ENCODE assay signal across 18 cellular contexts in the genomic region with DNA sequence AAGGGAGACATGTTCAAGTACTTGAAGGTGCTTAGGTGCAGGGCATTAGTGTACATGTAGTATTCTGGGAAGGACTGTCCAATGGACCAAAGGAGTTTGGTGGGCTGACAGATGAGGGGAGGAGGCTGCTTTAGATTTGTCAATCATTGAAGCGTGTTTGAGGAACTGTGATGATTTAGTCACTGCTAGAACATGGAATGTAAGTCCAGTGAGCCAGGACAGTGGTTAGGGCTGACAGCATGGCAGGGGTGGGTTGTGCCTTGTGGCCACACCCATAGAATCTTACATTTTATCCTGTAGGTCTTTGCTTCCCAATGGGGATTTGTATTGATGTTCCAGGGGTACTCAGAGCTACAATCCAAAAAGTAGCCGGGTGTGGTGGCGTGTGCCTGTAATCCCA. TPM values are rescaled to one million over a fixed set of nuclear protein-coding genes. Genes with fewer than 3 reads are reported as not detected.
A peak's percentile ranks its signal among the peaks of the same experiment; 100 is the strongest.
DNase-seq lines count a peak whose midpoint lies in the region; ATAC-seq, FAIRE-seq and TF ChIP-seq lines count a peak whose summit lies in the region.
"Had no signal": no experiment of that assay in that cellular context is flagged by ENCODE, and none has a peak within 500 bp of the region (broad histone marks: within the 10 kb centered on the region; RNA-seq: fewer than 3 reads in every experiment).

No MANE protein-coding gene starts in this region.

- peak overlapping the region; percentile 50 for H3K27ac Mint-ChIP-seq in activated naive CD8-positive, alpha-beta T cell
- no peak overlapping the region for H3K27ac Mint-ChIP-seq in activated naive CD8-positive, alpha-beta T cell treated with anti-CD3 and anti-CD28 coated beads for 36 hours

- dilution Hi-C loops in keratinocyte (cut with MboI; ENCODE audit: extremely low pct_ligation_motif_present, low sequenced_read_pairs): no loop called here

- H2AFZ ChIP-seq in keratinocyte (ENCODE audit: control insufficient read depth, low read length): no peak overlapping the region

- no peak overlapping the region for H3K9ac ChIP-seq in keratinocyte (ENCODE audit: control insufficient read depth, extremely low read depth, insufficient read depth, low read length)

- no peaks in the 10 kb centered on the region for H4K20me1 ChIP-seq in keratinocyte (ENCODE audit: control insufficient read depth, extremely low read depth, insufficient read depth, low read length)

- no peak for FAIRE-seq in keratinocyte (lab: Jason Lieb, UNC)
- FAIRE-seq: K562 had no signal

- DNase-seq in activated naive CD8-positive, alpha-beta T cell treated with anti-CD3 and anti-CD28 coated beads for 36 hours: no peak
- DNase-seq in RWPE2 (ENCODE audit: low spot score) (no peak), keratinocyte (ENCODE audit: low read depth, low spot score) (no peak), substantia nigra (lab: John Stamatoyannopoulos, UW) (no peak), NCI-H2107 treated with DMSO at 0.1 percent for 48 hours (lab: John Stamatoyannopoulos, UW; ENCODE audit: unreplicated experiment) (no peak), NCI-H2196 treated with DMSO at 0.1 percent for 48 hours (lab: John Stamatoyannopoulos, UW; ENCODE audit: unreplicated experiment) (no peak)
- no peak for DNase-seq in stimulated activated CD4-positive, alpha-beta T cell treated with anti-CD3 and anti-CD28 coated beads, Interleukin-2, amount 100 ng/mL, for 24 hours
- DNase-seq: activated CD4-positive, alpha-beta T cell treated with anti-CD3 and anti-CD28 coated beads for 48 hours; activated gamma-delta T cell treated with Interleukin-2 at 50 U/mL for 16 hours; DMS79; gastrocnemius medialis; H7; NCI-H1436; NCI-H510A; Peyer's patch had no signal

- H3K9me1 ChIP-seq in keratinocyte (ENCODE audit: control insufficient read depth, extremely low read depth, insufficient read depth, low read length): no peaks in the 10 kb centered on the region

- H3K27me3 ChIP-seq in RWPE2 (ENCODE audit: insufficient read depth, poor library complexity, severe bottlenecking): no peaks in the 10 kb centered on the region
- no peaks in the 10 kb centered on the region for H3K27me3 ChIP-seq in keratinocyte (ENCODE audit: control insufficient read depth, extremely low read depth, insufficient read depth, low read length)
- H3K27me3 ChIP-seq: cardiac muscle cell, gastrocnemius medialis, Peyer's patch had no signal

- ATAC-seq in RWPE2 (ENCODE audit: low read depth): no peak
- ATAC-seq: K562 had no signal

- H3K4me2 ChIP-seq in keratinocyte (ENCODE audit: control insufficient read depth, extremely low read depth, insufficient read depth, low read depth, low read length): no peak overlapping the region

- TF ChIP-seq CTCF in RWPE2 (IDR thresholded peaks at IDR 0.05; ENCODE audit: poor library complexity, severe bottlenecking) (no peak), keratinocyte (optimal IDR thresholded peaks at IDR 0.05 in 1 of 3, IDR thresholded peaks at IDR 0.05 in 1 of 3, conservative IDR thresholded peaks at IDR 0.05 in 1 of 3; ENCODE audit: extremely low read depth in 1 of 3, insufficient read depth in 2 of 3, low read length in 3 of 3) (no peak)

- H3K9me3 ChIP-seq in RWPE2 (ENCODE audit: severe bottlenecking) (no peaks in the 10 kb centered on the region), keratinocyte (ENCODE audit: control insufficient read depth, low read depth, low read length) (peaks cover 2% of the 10 kb centered on the region)
- H3K9me3 ChIP-seq: gastrocnemius medialis, Peyer's patch had no signal

- H3K4me1 Mint-ChIP-seq in activated naive CD8-positive, alpha-beta T cell (ENCODE audit: low read depth): peaks cover 33% of the 10 kb centered on the region
- H3K4me1 Mint-ChIP-seq in activated naive CD8-positive, alpha-beta T cell treated with anti-CD3 and anti-CD28 coated beads for 36 hours: peaks cover 27% of the 10 kb centered on the region

- H3K4me3 ChIP-seq in RWPE2 (ENCODE audit: severe bottlenecking): no peak overlapping the region
- no peak overlapping the region for H3K4me3 ChIP-seq in keratinocyte (ENCODE audit: control insufficient read depth in 2 of 3, extremely low read depth in 1 of 3, insufficient read depth in 2 of 3, low read depth in 1 of 3, low read length in 3 of 3)
- H3K4me3 ChIP-seq: cardiac muscle cell, gastrocnemius medialis, K562, Peyer's patch had no signal

- H3K4me1 ChIP-seq in RWPE2 (ENCODE audit: insufficient read depth, poor library complexity, severe bottlenecking) (peaks cover 37% of the 10 kb centered on the region), keratinocyte (ENCODE audit: control insufficient read depth, extremely low read depth, insufficient read depth, low read length) (peaks cover 31% of the 10 kb centered on the region)

- H3K36me3 ChIP-seq in RWPE2 (ENCODE audit: low read depth): 0 out of 2 replicates have a peak, but pooled peaks cover 5% of the 10 kb centered on the region
- peaks cover 10 to 18% of the 10 kb centered on the region in 2 experiments for H3K36me3 ChIP-seq in keratinocyte (ENCODE audit: control insufficient read depth in 2 of 2, extremely low read depth in 1 of 2, insufficient read depth in 2 of 2, low read length in 2 of 2)
- H3K36me3 ChIP-seq: cardiac muscle cell, gastrocnemius medialis, Peyer's patch had no signal

- H3K27me3 Mint-ChIP-seq in activated naive CD8-positive, alpha-beta T cell: no peaks in the 10 kb centered on the region
- no peaks in the 10 kb centered on the region for H3K27me3 Mint-ChIP-seq in activated naive CD8-positive, alpha-beta T cell treated with anti-CD3 and anti-CD28 coated beads for 36 hours

- peaks cover 62% of the 10 kb centered on the region for H3K79me2 ChIP-seq in keratinocyte (ENCODE audit: control insufficient read depth, insufficient read depth, low read length)

- no peaks in the 10 kb centered on the region for H3K9me3 Mint-ChIP-seq in activated naive CD8-positive, alpha-beta T cell (ENCODE audit: low read depth)
- no peaks in the 10 kb centered on the region for H3K9me3 Mint-ChIP-seq in activated naive CD8-positive, alpha-beta T cell treated with anti-CD3 and anti-CD28 coated beads for 36 hours

- H3K27ac ChIP-seq in RWPE2 (ENCODE audit: poor library complexity, severe bottlenecking) (peak overlapping the region; percentile 99), keratinocyte (ENCODE audit: control insufficient read depth, insufficient read depth, low read length) (peak overlapping the region; percentile 5), substantia nigra (ENCODE audit: low read depth, low read length, poor library complexity, severe bottlenecking) (peak overlapping the region; percentile 54)
- H3K27ac ChIP-seq: cardiac muscle cell, gastrocnemius medialis, Peyer's patch had no signal

- no peak overlapping the region for H3K4me3 Mint-ChIP-seq in activated naive CD8-positive, alpha-beta T cell
- no peak overlapping the region for H3K4me3 Mint-ChIP-seq in activated naive CD8-positive, alpha-beta T cell treated with anti-CD3 and anti-CD28 coated beads for 36 hours

- H3K36me3 Mint-ChIP-seq in activated naive CD8-positive, alpha-beta T cell: peaks cover 11% of the 10 kb centered on the region
- peaks cover 17% of the 10 kb centered on the region for H3K36me3 Mint-ChIP-seq in activated naive CD8-positive, alpha-beta T cell treated with anti-CD3 and anti-CD28 coated beads for 36 hours

RNA-seq across cellular contexts. Expression of a gene that starts 24.6 kb away (rescaled TPM):
- total RNA-seq in activated naive CD8-positive, alpha-beta T cell treated with anti-CD3 and anti-CD28 coated beads for 36 hours: 10 to 100 TPM; 21.4 to 22.5 TPM
- polyA plus RNA-seq in keratinocyte: 29.7 to 30.2 TPM (median 30.2 TPM) in 3 replicates
- polyA plus RNA-seq in keratinocyte (2011; ENCODE audit: low read depth): 9.5 TPM
- 17.2 and 28.4 TPM in 2 replicates for polyA plus RNA-seq in keratinocyte (2011; cell fraction: cytosol; rRNA removed)
- 43.5 and 49.3 TPM in 2 replicates for polyA plus RNA-seq in keratinocyte (2011; cell fraction: nucleus; rRNA removed)
- polyA plus RNA-seq in keratinocyte (2012; ENCODE audit: low replicate concordance): 18.2 and 20.6 TPM in 2 replicates
- polyA minus RNA-seq in keratinocyte: 79.5 to 84.6 TPM (median 80.3 TPM) in 3 replicates
- polyA minus RNA-seq in keratinocyte (2011; cell fraction: cytosol; rRNA and poly(A)+ RNA removed): 38.6 TPM
- 71.1 and 114 TPM in 2 replicates for polyA minus RNA-seq in keratinocyte (2011; cell fraction: nucleus; rRNA and poly(A)+ RNA removed)

Comparison
In these comparisons a context has a peak if more than half of its experiments do, and no peak if none do; other contexts are left out.
1. H3K27ac ChIP-seq: peak in every context shown above with its lines; median percentile 99 in RWPE2; 54 in substantia nigra; 5 in keratinocyte.